ENCODE assay signal across 8 cellular contexts in genomic region chr2:187500585-187501359, GRCh38. TPM values are rescaled to one million over a fixed set of nuclear protein-coding genes. Genes with fewer than 3 reads are reported as not detected.
A peak's percentile ranks its signal among the peaks of the same experiment; 100 is the strongest.
DNase-seq lines count a peak whose midpoint lies in the region; ATAC-seq, FAIRE-seq and TF ChIP-seq lines count a peak whose summit lies in the region.

No MANE protein-coding gene starts in this region.

- no peaks in the 10 kb centered on the region for H3K79me2 ChIP-seq in Loucy (ENCODE audit: insufficient read depth, low read length)

- peaks cover 21% of the 10 kb centered on the region for H3K4me1 ChIP-seq in Loucy (ENCODE audit: insufficient read depth, low read length, poor library complexity, severe bottlenecking)
- peaks cover 7% of the 10 kb centered on the region for H3K4me1 ChIP-seq in mucosa of descending colon (ENCODE audit: low read depth)

- H3F3A ChIP-seq in Loucy (ENCODE audit: low read depth): peaks cover 8% of the 10 kb centered on the region; the same call in 1 of the 2 replicates

- H3K9me2 ChIP-seq in Loucy (replicated peaks; ENCODE audit: low read depth, low read length): no peaks in the 10 kb centered on the region

- H3K9me3 ChIP-seq in Loucy (ENCODE audit: insufficient read depth, low read depth, low read length): no peaks in the 10 kb centered on the region
- H3K9me3 ChIP-seq in mucosa of descending colon: no peaks in the 10 kb centered on the region

- H4K20me1 ChIP-seq in Loucy (ENCODE audit: insufficient read depth, low read length, poor library complexity, severe bottlenecking): no peaks in the 10 kb centered on the region

- H3K4me2 ChIP-seq in Loucy (ENCODE audit: low read depth, low read length, poor library complexity, severe bottlenecking): no peak overlapping the region

- no peaks in the 10 kb centered on the region for H3K36me3 ChIP-seq in Loucy (ENCODE audit: insufficient read depth, low read length)
- no peaks in the 10 kb centered on the region for H3K36me3 ChIP-seq in mucosa of descending colon (ENCODE audit: low read depth)

- ATAC-seq in mucosa of descending colon: peak; percentile 76
- no peak for ATAC-seq in GM21423 (IDR thresholded peaks at IDR 0.05; ENCODE audit: unreplicated experiment)
- ATAC-seq in HG02852 (IDR thresholded peaks at IDR 0.05; ENCODE audit: unreplicated experiment): no peak

- no peaks in the 10 kb centered on the region for H3K27me3 ChIP-seq in Loucy (ENCODE audit: insufficient read depth, low read length, poor library complexity, severe bottlenecking)

- TF ChIP-seq POLR2A in GM12891 (IDR thresholded peaks at IDR 0.05; ENCODE audit: low read depth, low read length): no peak

- peak; percentile 60 for TF ChIP-seq CTCF in Loucy (conservative IDR thresholded peaks at IDR 0.05; ENCODE audit: low read length)
- no peak for TF ChIP-seq CTCF in mucosa of descending colon (IDR thresholded peaks at IDR 0.05)

- peak; percentile 26 for DNase-seq in DMS53 treated with DMSO at 0.1 percent for 48 hours (lab: John Stamatoyannopoulos, UW; ENCODE audit: unreplicated experiment)
- peak; percentile 56 for DNase-seq in astrocyte of the hippocampus (ENCODE audit: low read depth, low spot score)
- DNase-seq in mucosa of descending colon: peak in 1 of 3 donors; percentile 16
- no peak for DNase-seq in GM12891 (ENCODE audit: insufficient read length, low spot score)
- DNase-seq in activated gamma-delta T cell treated with Interleukin-2 at 50 U/mL for 16 hours: no peak

- intact Hi-C loops in mucosa of descending colon (cut with DNase I, micrococcal nuclease): no loop called here

- no peak for FAIRE-seq in GM12891 (lab: Jason Lieb, UNC)

- H3K9ac ChIP-seq in Loucy (ENCODE audit: low read depth, low read length, poor library complexity, severe bottlenecking): no peak overlapping the region

- no peak overlapping the region for H3K4me3 ChIP-seq in Loucy (ENCODE audit: low read length, poor library complexity, severe bottlenecking)
- H3K4me3 ChIP-seq in mucosa of descending colon: no peak overlapping the region

- H2AFZ ChIP-seq in Loucy (ENCODE audit: low read length): no peak overlapping the region

TF ChIP-seq in GM12891, 5 proteins besides CTCF, POLR2A, EP300 and RAD21:
- TF ChIP-seq POLR2AphosphoS5 (IDR thresholded peaks at IDR 0.05; ENCODE audit: low read depth, low read length) (no peak), TAF1 (IDR thresholded peaks at IDR 0.05; ENCODE audit: low read depth, low read length) (no peak), PAX5 (IDR thresholded peaks at IDR 0.05; ENCODE audit: insufficient read depth, low read length, severe bottlenecking) (no peak), SPI1 (IDR thresholded peaks at IDR 0.05; ENCODE audit: low read depth, low read length) (no peak), POU2F2 (IDR thresholded peaks at IDR 0.05; ENCODE audit: low read depth, low read length) (no peak)
TF ChIP-seq in GM12891: peak in this region for 0.

RNA-seq across cellular contexts. Expression of gene CALCRL, which starts 52.7 kb away (rescaled TPM):
- total RNA-seq in mucosa of descending colon: 10 to 100 TPM in 1 of 3 donors, 1 to 10 TPM in 2; 7.0 to 10.7 (median 9.0) TPM
- polyA plus RNA-seq in GM12891 (2012; ENCODE audit: low read depth, missing spikeins): 0.53 TPM

RNA-seq across cellular contexts. Expression of gene TFPI, which starts 53.5 kb away (rescaled TPM):
- total RNA-seq in mucosa of descending colon: 10 to 100 TPM; 16.3 to 46.7 (median 31.5) TPM
- 0.23 TPM for polyA plus RNA-seq in GM12891 (2012; ENCODE audit: low read depth, missing spikeins)

Comparison
In these comparisons a context has a peak if more than half of its experiments do, and no peak if none do; other contexts are left out.
1. DNase-seq: peak in DMS53 treated with DMSO at 0.1 percent for 48 hours (single experiment) and astrocyte of the hippocampus (single experiment); none in GM12891 (single experiment) and activated gamma-delta T cell treated with Interleukin-2 at 50 U/mL for 16 hours (single experiment).